10 cellular contexts compared by ENCODE assay signal in the genomic region with DNA sequence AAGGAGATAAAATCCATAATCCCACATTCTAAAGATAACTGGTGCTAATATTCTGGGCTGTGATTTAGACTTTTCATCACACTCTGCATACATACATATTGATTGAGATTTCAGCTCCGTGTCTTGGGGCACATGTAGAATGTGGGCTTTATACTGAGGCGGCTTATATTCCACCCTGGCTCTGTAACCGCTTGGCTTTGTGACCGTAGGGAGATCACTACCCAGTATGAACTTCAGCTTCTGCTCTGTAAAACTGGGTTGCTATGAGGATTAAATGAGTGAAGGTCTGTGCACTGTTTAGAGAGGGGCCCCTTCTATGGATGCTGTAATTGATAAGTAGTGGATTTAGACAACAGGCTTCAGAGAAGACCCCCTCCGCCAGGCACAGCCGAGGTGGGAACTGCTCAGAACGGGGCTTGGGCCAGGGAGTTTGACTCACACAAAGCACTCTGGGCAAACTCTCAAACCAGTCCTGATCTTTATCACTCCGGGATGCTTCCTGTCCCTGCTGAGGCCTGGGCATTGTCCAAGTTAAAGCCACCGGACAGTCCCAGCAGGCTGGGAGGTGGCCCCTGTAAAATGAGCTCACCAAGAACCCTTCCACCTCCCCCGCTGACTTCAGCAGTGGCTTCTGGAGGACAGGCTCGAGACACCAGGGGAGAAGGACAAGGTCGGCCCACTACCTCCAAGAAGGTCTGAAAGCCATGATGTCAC. TPM values are rescaled to one million over a fixed set of nuclear protein-coding genes. Genes with fewer than 3 reads are reported as not detected.
A peak's percentile ranks its signal among the peaks of the same experiment; 100 is the strongest.
DNase-seq lines count a peak whose midpoint lies in the region; ATAC-seq and TF ChIP-seq lines count a peak whose summit lies in the region.
"Had no signal": no experiment of that assay in that cellular context is flagged by ENCODE, and none has a peak within 500 bp of the region (broad histone marks: within the 10 kb centered on the region; RNA-seq: fewer than 3 reads in every experiment).

No MANE protein-coding gene starts in this region.

- no peak overlapping the region for H3K4me3 ChIP-seq in RWPE2 (ENCODE audit: severe bottlenecking)
- H3K4me3 ChIP-seq in fibroblast of pulmonary artery (replicated peaks; ENCODE audit: low read depth, low read length): no peak overlapping the region

- H3K4me3 Mint-ChIP-seq in T-helper 2 cell treated with Interferon-gamma antibody and Interleukin-4, amounts not matched to agents 5 μg/mL and 100 μg/mL, for 36 hours: no peak overlapping the region
- H3K4me3 Mint-ChIP-seq: central memory CD8-positive, alpha-beta T cell; memory B cell had no signal

- H3K27me3 ChIP-seq in RWPE2 (ENCODE audit: insufficient read depth, poor library complexity, severe bottlenecking): no peaks in the 10 kb centered on the region

- H3K27ac Mint-ChIP-seq in T-helper 2 cell treated with Interferon-gamma antibody and Interleukin-4, amounts not matched to agents 5 μg/mL and 100 μg/mL, for 36 hours: no peak overlapping the region
- H3K27ac Mint-ChIP-seq: memory B cell had no signal

- no peaks in the 10 kb centered on the region for H3K36me3 Mint-ChIP-seq in T-helper 2 cell treated with Interferon-gamma antibody and Interleukin-4, amounts not matched to agents 5 μg/mL and 100 μg/mL, for 36 hours (ENCODE audit: low read depth)
- H3K36me3 Mint-ChIP-seq: memory B cell had no signal

- H3K9me3 ChIP-seq in RWPE2 (ENCODE audit: severe bottlenecking): no peaks in the 10 kb centered on the region

- peaks cover 5% of the 10 kb centered on the region; the same call in 1 of the 2 replicates for H3K36me3 ChIP-seq in RWPE2 (ENCODE audit: low read depth)

- TF ChIP-seq CTCF in RWPE2 (IDR thresholded peaks at IDR 0.05; ENCODE audit: poor library complexity, severe bottlenecking) (no peak), fibroblast of pulmonary artery (IDR thresholded peaks at IDR 0.05; ENCODE audit: low read length, missing control alignments) (no peak)

- no peaks in the 10 kb centered on the region for H3K9me3 Mint-ChIP-seq in T-helper 2 cell treated with Interferon-gamma antibody and Interleukin-4, amounts not matched to agents 5 μg/mL and 100 μg/mL, for 36 hours
- H3K9me3 Mint-ChIP-seq: central memory CD8-positive, alpha-beta T cell; memory B cell had no signal

- peaks cover 4% of the 10 kb centered on the region for H3K27me3 Mint-ChIP-seq in T-helper 2 cell treated with Interferon-gamma antibody and Interleukin-4, amounts not matched to agents 5 μg/mL and 100 μg/mL, for 36 hours (ENCODE audit: low read depth)
- H3K27me3 Mint-ChIP-seq: central memory CD8-positive, alpha-beta T cell had no signal

- H3K4me1 ChIP-seq in RWPE2 (ENCODE audit: insufficient read depth, poor library complexity, severe bottlenecking): peaks cover 47% of the 10 kb centered on the region

- DNase-seq in AG08395 (ENCODE audit: low spot score): peak; percentile 83
- DNase-seq in RWPE2 (ENCODE audit: low spot score): no peak
- DNase-seq in fibroblast of pulmonary artery (ENCODE audit: low read depth): peak; percentile 41
- peak; percentile 68 for DNase-seq in myocyte (ENCODE audit: low read depth)
- DNase-seq in medulla oblongata (ENCODE audit: extremely low spot score): no peak
- no peak for DNase-seq in GOT3 (lab: John Stamatoyannopoulos, UW)
- no peak for DNase-seq in T-helper 2 cell treated with Interferon-gamma antibody and Interleukin-4, amounts not matched to agents 5 μg/mL and 100 μg/mL, for 36 hours (ENCODE audit: low spot score)

- ATAC-seq in RWPE2 (ENCODE audit: low read depth): no peak
- no peak for ATAC-seq in GM21526 (IDR thresholded peaks at IDR 0.05; ENCODE audit: low FRiP score, unreplicated experiment)

- peak overlapping the region; percentile 94 for H3K27ac ChIP-seq in RWPE2 (ENCODE audit: poor library complexity, severe bottlenecking)

- no peaks in the 10 kb centered on the region for H3K4me1 Mint-ChIP-seq in T-helper 2 cell treated with Interferon-gamma antibody and Interleukin-4, amounts not matched to agents 5 μg/mL and 100 μg/mL, for 36 hours (ENCODE audit: low read depth)
- H3K4me1 Mint-ChIP-seq: central memory CD8-positive, alpha-beta T cell; memory B cell had no signal

RNA-seq across cellular contexts. Expression of a gene that starts 17.2 kb away (rescaled TPM):
- 10.4 and 11.2 TPM in 2 replicates for total RNA-seq in myocyte
- polyA plus RNA-seq in myocyte (2012): 11.1 TPM

RNA-seq across cellular contexts. Expression of a gene that starts 23.3 kb away (rescaled TPM):
- not detected in 2 replicates for total RNA-seq in myocyte
- not detected for polyA plus RNA-seq in myocyte (2012)

Comparison
In these comparisons a context has a peak if more than half of its experiments do, and no peak if none do; other contexts are left out.
1. DNase-seq: peak in AG08395 (single experiment), fibroblast of pulmonary artery (single experiment) and myocyte (single experiment); none in RWPE2 (single experiment), medulla oblongata (single experiment), GOT3 (single experiment) and T-helper 2 cell treated with Interferon-gamma antibody and Interleukin-4, amounts not matched to agents 5 μg/mL and 100 μg/mL, for 36 hours (single experiment).